ENCODE assay signal across 19 cellular contexts in the genomic region with DNA sequence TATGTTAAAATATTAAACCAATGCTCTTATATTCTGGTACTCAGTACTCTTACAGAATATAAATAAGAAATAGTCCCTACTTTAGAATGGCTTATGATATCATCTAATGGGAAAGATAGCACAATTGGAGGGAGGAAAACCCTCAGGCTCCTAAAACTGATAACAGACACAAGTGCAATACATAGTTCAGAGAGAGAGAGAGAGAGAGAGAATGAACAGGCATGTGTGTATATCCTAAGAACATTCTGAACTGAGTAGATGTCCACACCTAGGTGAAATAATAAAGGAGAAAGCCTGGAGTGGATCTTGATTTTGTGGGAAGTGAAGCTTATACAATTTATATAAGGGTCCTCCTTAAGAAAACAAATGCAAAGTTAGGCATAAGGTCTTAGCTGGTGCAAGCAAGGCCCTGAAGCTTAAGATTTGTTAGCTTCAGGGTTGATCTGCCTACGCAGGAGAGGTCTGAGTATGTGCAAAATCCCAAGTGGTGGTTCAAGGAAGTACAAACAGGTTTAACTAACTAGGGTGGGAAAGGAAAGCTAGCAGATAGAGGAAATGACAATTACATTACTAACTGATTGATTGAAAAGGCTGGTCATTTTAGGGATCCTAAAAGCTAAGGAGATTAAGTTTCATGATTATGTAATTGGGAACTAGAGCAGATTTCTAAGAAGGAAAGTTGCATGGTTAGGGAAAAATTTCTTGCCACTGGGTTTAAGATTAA. TPM values are rescaled to one million over a fixed set of nuclear protein-coding genes. Genes with fewer than 3 reads are reported as not detected.
DNase-seq lines count a peak whose midpoint lies in the region; ATAC-seq, FAIRE-seq and TF ChIP-seq lines count a peak whose summit lies in the region.
"Had no signal": no experiment of that assay in that cellular context is flagged by ENCODE, and none has a peak within 500 bp of the region (broad histone marks: within the 10 kb centered on the region; RNA-seq: fewer than 3 reads in every experiment).

No MANE protein-coding gene starts in this region.

- H2BK5ac ChIP-seq in H1 (ENCODE audit: low read depth, low read length), result no peak overlapping the region

- H3K4ac ChIP-seq in H1 (replicated peaks; ENCODE audit: insufficient read length, low read depth, low read length), result no peak overlapping the region

- peaks cover 2% of the 10 kb centered on the region for H3K36me3 Mint-ChIP-seq in neural crest cell (ENCODE audit: low read depth)
- H3K36me3 Mint-ChIP-seq: memory B cell had no signal

- H4K91ac ChIP-seq in H1 (replicated peaks; ENCODE audit: insufficient read length, low read length), result no peak overlapping the region

- RAD21 ChIA-PET in HCT116 (lab: Charles Lee; ENCODE audit: low non-redundant PET in 1 of 2, low total read pairs in 2 of 2, uncharacterized antibody in 2 of 2, unreplicated experiment in 2 of 2), result no interaction called here

- no peaks in the 10 kb centered on the region for H3K36me3 ChIP-seq in HCT116 (ENCODE audit: control insufficient read depth in 1 of 2, insufficient read depth in 2 of 2, low read length in 2 of 2)
- no peaks in the 10 kb centered on the region for H3K36me3 ChIP-seq in PC-3 (ENCODE audit: low read depth, low read length)
- no peaks in the 10 kb centered on the region for H3K36me3 ChIP-seq in H1 (ENCODE audit: control insufficient read depth in 2 of 4, insufficient read depth in 4 of 4, low read length in 3 of 4)
- H3K36me3 ChIP-seq: colonic mucosa had no signal

- H3K9ac ChIP-seq in HCT116 (ENCODE audit: low read length) (no peak overlapping the region), PC-3 (ENCODE audit: low read length) (no peak overlapping the region), H1 (replicated peaks in 1 of 4; ENCODE audit: extremely low read depth in 1 of 4, low read depth in 3 of 4, low read length in 3 of 4) (no peak overlapping the region)

- WGBS in H1 (ENCODE audit: extremely low coverage in 1 of 2, insufficient coverage in 1 of 2, insufficient read length in 1 of 2, insufficient replicate concordance in 2 of 2, low coverage in 1 of 2, low lambda C conversion rate in 2 of 2, missing lambda C conversion rate in 1 of 2), 2 experiments, result 80% methylated on average over 1 of the region's 1 CpG; no CpG with 5 or more reads in 1 of the 2 experiments

- H3K14ac ChIP-seq in H1 (ENCODE audit: insufficient read length), result no peak overlapping the region

- no peaks in the 10 kb centered on the region for H3K9me3 ChIP-seq in HCT116 (ENCODE audit: control insufficient read depth in 1 of 2, insufficient read depth in 1 of 2, low read depth in 1 of 2, low read length in 2 of 2)
- no peaks in the 10 kb centered on the region for H3K9me3 ChIP-seq in PC-3 (ENCODE audit: low read length)
- no peaks in the 10 kb centered on the region for H3K9me3 ChIP-seq in H1 (ENCODE audit: insufficient read depth in 2 of 2, low read depth in 1 of 2, low read length in 1 of 2)
- H3K9me3 ChIP-seq: Caco-2, colonic mucosa had no signal

- no TSS peak for BruUV-seq in HCT116 (replicated peaks; lab: Mats Ljungman, UMichigan)
- BruUV-seq in PC-3 (replicated peaks; lab: Mats Ljungman, UMichigan), result no TSS peak

- no peak overlapping the region for H3K56ac ChIP-seq in H1 (replicated peaks; ENCODE audit: insufficient read length, low read depth, low read length)

- H3K23me2 ChIP-seq in H1 (ENCODE audit: low read depth, low read length), result no peaks in the 10 kb centered on the region

- CTCF ChIA-PET in HCT116 (lab: Charles Lee), result interaction anchor here (1.1 to 1.5 kb wide), 4 partner anchors 9 to 39 kb away, joined by 4 to 7 read pairs (median 6); no protein-coding TSS in a partner anchor
- CTCF ChIA-PET in PC-3 (lab: Charles Lee), result interaction anchor here (0.7 to 1.6 kb wide), 4 partner anchors 13 to 497 kb away, joined by 3 to 5 read pairs (median 4); no protein-coding TSS in a partner anchor
- CTCF ChIA-PET in H1 (lab: Charles Lee; ENCODE audit: partially characterized antibody), result interaction anchor here (0.6 to 4.4 kb wide), 24 partner anchors 8 to 1930 kb away, joined by 3 to 27 read pairs (median 5); no protein-coding TSS in a partner anchor

- TF ChIP-seq CTCF in HCT116 (IDR thresholded peaks at IDR 0.05 in 2 of 3, conservative IDR thresholded peaks at IDR 0.05 in 1 of 3; ENCODE audit: borderline replicate concordance in 1 of 3, insufficient read depth in 1 of 3, low read depth in 2 of 3, low read length in 2 of 3) (peak in 2 of 3 experiments; percentile 3 to 31; a peak in 2 of 6 replicates), PC-3 (conservative IDR thresholded peaks at IDR 0.05; ENCODE audit: low read depth, low read length) (peak; percentile 37), H1 (IDR thresholded peaks at IDR 0.05; ENCODE audit: control extremely low read depth in 1 of 3, insufficient read depth in 1 of 3, low read depth in 1 of 3, low read length in 3 of 3) (peak in 2 of 3 experiments; percentile 12 to 33; a peak in 1 of 4 replicates), neural crest cell (conservative IDR thresholded peaks at IDR 0.05) (peak; percentile 29)

- no peaks in the 10 kb centered on the region for H3K79me2 ChIP-seq in HCT116 (ENCODE audit: insufficient read depth, low read length)
- no peaks in the 10 kb centered on the region for H3K79me2 ChIP-seq in PC-3 (ENCODE audit: low read length)
- no peaks in the 10 kb centered on the region for H3K79me2 ChIP-seq in H1 (ENCODE audit: control insufficient read depth in 1 of 2, insufficient read depth in 2 of 2, low read length in 2 of 2)

- H3K18ac ChIP-seq in H1 (ENCODE audit: extremely low read depth, low read length), result no peak overlapping the region

- no peak for DNase-seq in HCT116 (ENCODE audit: low read depth, low spot score)
- DNase-seq in PC-3, result peak; percentile 58
- DNase-seq in H1 (ENCODE audit: low read depth in 1 of 2, low spot score in 2 of 2), result no peak
- no peak for DNase-seq in neural crest cell (ENCODE audit: low read depth, low spot score)
- no peak for DNase-seq in activated CD4-positive, CD25-positive, alpha-beta regulatory T cell treated with anti-CD3 and anti-CD28 coated beads, Interleukin-2, amount 50 U/mL, for 72 hours
- DNase-seq: activated CD4-positive, alpha-beta T cell treated with anti-CD3 and anti-CD28 coated beads, Interleukin-2, amount 10 ng/mL, durations not matched to agents 24 days and 14 days; activated T-cell treated with anti-CD3 and anti-CD28 coated beads, Interleukin-2, amount 50 U/mL, for 48 hours; Caco-2; colonic mucosa; NCI-H1105; NCI-H345; nucleus accumbens; PC-9; small intestine; T-helper 1 cell had no signal

- H3K27me3 ChIP-seq in HCT116 (ENCODE audit: insufficient read depth, low read length) (peaks cover 33% of the 10 kb centered on the region), PC-3 (ENCODE audit: low read length) (no peaks in the 10 kb centered on the region), H1 (replicated peaks in 1 of 4; ENCODE audit: control insufficient read depth in 3 of 4, extremely low read depth in 1 of 4, insufficient read depth in 3 of 4, low read length in 3 of 4) (no peaks in the 10 kb centered on the region)
- H3K27me3 ChIP-seq: colonic mucosa had no signal

- no peak for TF ChIP-seq POLR2A in HCT116 (IDR thresholded peaks at IDR 0.05; ENCODE audit: borderline replicate concordance, extremely low read depth, insufficient read depth, insufficient read length)
- TF ChIP-seq POLR2A in H1 (IDR thresholded peaks at IDR 0.05; ENCODE audit: control extremely low read depth in 1 of 2, low read depth in 2 of 2, low read length in 2 of 2), result no peak

- H3K4me2 ChIP-seq in HCT116 (ENCODE audit: low read length) (no peak overlapping the region), PC-3 (ENCODE audit: low read length) (peak overlapping the region; percentile 9; the same call in 1 of the 2 replicates), H1 (ENCODE audit: insufficient read depth in 1 of 2, low read depth in 2 of 2, low read length in 2 of 2) (no peak overlapping the region)
- H3K4me2 ChIP-seq: PC-9 had no signal

- H3K4me1 Mint-ChIP-seq in neural crest cell, result peaks cover 40% of the 10 kb centered on the region
- H3K4me1 Mint-ChIP-seq: memory B cell had no signal

- intact Hi-C loops in HCT116 (cut with micrococcal nuclease) (no loop called here), PC-3 (cut with micrococcal nuclease) (no loop called here)

- no peaks in the 10 kb centered on the region for H3F3A ChIP-seq in PC-3 (ENCODE audit: low read length, unreplicated experiment)

- H2BK12ac ChIP-seq in H1 (ENCODE audit: low read depth, low read length), result no peak overlapping the region

- no peak overlapping the region for H3K23ac ChIP-seq in H1 (ENCODE audit: insufficient read length)

- H4K8ac ChIP-seq in H1 (ENCODE audit: extremely low read depth, insufficient read depth, low read length), result no peak overlapping the region

- no peak overlapping the region for H2BK20ac ChIP-seq in H1 (ENCODE audit: low read length)

- H3K27me3 Mint-ChIP-seq in neural crest cell (ENCODE audit: low read depth), result peaks cover 13% of the 10 kb centered on the region

- H3K9me2 ChIP-seq in HCT116 (ENCODE audit: insufficient read depth) (no peaks in the 10 kb centered on the region), PC-3 (replicated peaks; ENCODE audit: low read length) (no peaks in the 10 kb centered on the region)

- H3K4me3 ChIP-seq in HCT116 (replicated peaks in 1 of 2; ENCODE audit: low read depth in 1 of 2, low read length in 2 of 2), result no peak overlapping the region
- no peak overlapping the region for H3K4me3 ChIP-seq in PC-3 (ENCODE audit: low read length)
- H3K4me3 ChIP-seq in H1 (ENCODE audit: extremely low read depth in 1 of 4, insufficient read depth in 2 of 4, low read depth in 3 of 4, low read length in 4 of 4), result no peak overlapping the region
- H3K4me3 ChIP-seq: colonic mucosa, PC-9 had no signal

- peak overlapping the region; percentile 59 for H3K27ac Mint-ChIP-seq in neural crest cell (ENCODE audit: unreplicated experiment)
- H3K27ac Mint-ChIP-seq: activated CD4-positive, alpha-beta T cell treated with anti-CD3 and anti-CD28 coated beads, Interleukin-2, amount 10 ng/mL, durations not matched to agents 24 days and 14 days; memory B cell had no signal

- H3K4me3 Mint-ChIP-seq in neural crest cell, result no peak overlapping the region
- H3K4me3 Mint-ChIP-seq: activated CD4-positive, alpha-beta T cell treated with anti-CD3 and anti-CD28 coated beads, Interleukin-2, amount 10 ng/mL, durations not matched to agents 24 days and 14 days; memory B cell had no signal

- no peak for TF ChIP-seq EP300 in H1 (IDR thresholded peaks at IDR 0.05; ENCODE audit: borderline replicate concordance in 1 of 2, low read depth in 2 of 2, low read length in 2 of 2)

- no peak overlapping the region for H2AFZ ChIP-seq in HCT116 (ENCODE audit: low read depth, low read length, poor library complexity, severe bottlenecking)
- no peak overlapping the region for H2AFZ ChIP-seq in PC-3 (ENCODE audit: low read length)
- H2AFZ ChIP-seq in H1 (ENCODE audit: low read length), result no peak overlapping the region
- H2AFZ ChIP-seq: PC-9 had no signal

- ATAC-seq in HCT116 (peak; percentile 70), PC-3 (peak; percentile 25; the same call in 1 of the 2 replicates), GM21529 (IDR thresholded peaks at IDR 0.05; ENCODE audit: unreplicated experiment) (no peak), GM18861 (IDR thresholded peaks at IDR 0.05; ENCODE audit: unreplicated experiment) (no peak), GM18867 (IDR thresholded peaks at IDR 0.05; ENCODE audit: unreplicated experiment) (no peak)

- FAIRE-seq in H1 (lab: Jason Lieb, UNC), result peak; percentile 62
- FAIRE-seq: small intestine had no signal

- H3K9me3 Mint-ChIP-seq in neural crest cell, result peaks cover 6% of the 10 kb centered on the region
- H3K9me3 Mint-ChIP-seq: memory B cell had no signal

- no peak overlapping the region for H4K5ac ChIP-seq in H1 (ENCODE audit: insufficient read length, low read depth, low read length)

- H3K79me1 ChIP-seq in H1 (ENCODE audit: low read depth, low read length), result no peaks in the 10 kb centered on the region

- H3K4me1 ChIP-seq in HCT116 (ENCODE audit: control insufficient read depth in 1 of 2, insufficient read depth in 2 of 2, low read length in 2 of 2) (no peaks in the 10 kb centered on the region), PC-3 (ENCODE audit: insufficient read depth, low read length) (peaks cover 34% of the 10 kb centered on the region), H1 (replicated peaks in 1 of 4; ENCODE audit: control insufficient read depth in 3 of 4, insufficient read depth in 4 of 4, low read length in 3 of 4) (peaks cover 0 to 9% (median 6%) of the 10 kb centered on the region in 4 experiments; a peak in 4 of 7 replicates)
- H3K4me1 ChIP-seq: Caco-2, colonic mucosa had no signal

- H3K27ac ChIP-seq in HCT116 (ENCODE audit: low read depth, low read length) (no peak overlapping the region), PC-3 (ENCODE audit: low read length) (peak overlapping the region; percentile 47), H1 (ENCODE audit: low read depth, low read length) (no peak overlapping the region)
- H3K27ac ChIP-seq: colonic mucosa, PC-9 had no signal

- H2BK15ac ChIP-seq in H1 (ENCODE audit: low read length), result no peak overlapping the region

- no peak overlapping the region for H2AK5ac ChIP-seq in H1 (ENCODE audit: low read depth, low read length)

- H2BK120ac ChIP-seq in H1 (replicated peaks; ENCODE audit: low read depth, low read length), result no peak overlapping the region

- POLR2A ChIA-PET in HCT116 (lab: Charles Lee) (no interaction called here), PC-3 (lab: Charles Lee; ENCODE audit: unreplicated experiment) (no interaction called here), H1 (lab: Charles Lee; ENCODE audit: partially characterized antibody) (interaction anchor here (1.0 kb wide), 1 partner anchor 48 kb away, joined by 4 read pairs; no protein-coding TSS in a partner anchor)

- TF ChIP-seq RAD21 in HCT116 (IDR thresholded peaks at IDR 0.05; ENCODE audit: low read depth) (no peak), H1 (IDR thresholded peaks at IDR 0.05 in 1 of 2, conservative IDR thresholded peaks at IDR 0.05 in 1 of 2; ENCODE audit: low read depth in 2 of 2, low read length in 2 of 2) (peak; percentile 2 to 24; a peak in 1 of 4 replicates)

- H4K20me1 ChIP-seq in HCT116 (ENCODE audit: insufficient read depth) (no peaks in the 10 kb centered on the region), PC-3 (ENCODE audit: low read length) (no peaks in the 10 kb centered on the region), H1 (replicated peaks in 1 of 2; ENCODE audit: control insufficient read depth in 1 of 2, insufficient read depth in 2 of 2, low read length in 2 of 2) (no peaks in the 10 kb centered on the region)

RNA-seq across cellular contexts. Expression of a gene that starts 53.3 kb away (rescaled TPM):
- total RNA-seq in HCT116 (2021; ENCODE audit: unreplicated experiment) (not detected), PC-3 (2014; rRNA removed) (14.4 and 16.2 TPM in 2 replicates), neural crest cell (71.8 and 79.5 TPM in 2 replicates)
- polyA plus RNA-seq in HCT116 (2012), result not detected in 2 replicates
- 3.9 and 4.2 TPM in 2 replicates for total RNA-seq in H1 (2021; fragmentation: NEBNext Ultra II Directional; extraction: Animal tissue kit (Norgen Biotek cat#: 25700))
- 3.9 and 9.3 TPM in 2 replicates for polyA plus RNA-seq in H1 (2011; rRNA removed)
- polyA plus RNA-seq in H1 (2011; cell fraction: cytosol; rRNA removed), result 7.1 TPM
- 6.9 TPM for polyA plus RNA-seq in H1 (2011; cell fraction: nucleus; rRNA removed)
- 2.8 to 3.9 TPM (median 3.0 TPM) in 4 replicates for polyA plus RNA-seq in H1 (2012, experiment 1 of 2)
- 2.5 TPM for polyA plus RNA-seq in H1 (2012, experiment 2 of 2)
- polyA plus RNA-seq in H1 (2013, experiment 1 of 2), result 1.5 TPM
- 1.1 TPM for polyA plus RNA-seq in H1 (2013, experiment 2 of 2)
- 3.7 and 7.6 TPM in 2 replicates for polyA minus RNA-seq in H1 (2011; rRNA and poly(A)+ RNA removed)
- 8.8 TPM for polyA minus RNA-seq in H1 (2011; cell fraction: cytosol; rRNA and poly(A)+ RNA removed)
- 13.7 TPM for polyA minus RNA-seq in H1 (2011; cell fraction: nucleus; rRNA and poly(A)+ RNA removed)
- total RNA-seq: activated CD4-positive, alpha-beta T cell treated with anti-CD3 and anti-CD28 coated beads, Interleukin-2, amount 10 ng/mL, durations not matched to agents 24 days and 14 days; colonic mucosa; PC-9 had no signal
- polyA plus RNA-seq: small intestine had no signal

RNA-seq across cellular contexts. Expression of a gene that starts 57.4 kb away (rescaled TPM):
- 6.4 TPM for total RNA-seq in HCT116 (2021; ENCODE audit: unreplicated experiment)
- polyA plus RNA-seq in HCT116 (2012), result 1.7 TPM in 2 replicates
- 3.9 and 5.6 TPM in 2 replicates for total RNA-seq in PC-3 (2014; rRNA removed)
- 4.7 and 4.8 TPM in 2 replicates for total RNA-seq in H1 (2021; fragmentation: NEBNext Ultra II Directional; extraction: Animal tissue kit (Norgen Biotek cat#: 25700))
- polyA plus RNA-seq in H1 (2011; rRNA removed), result 1.1 and 1.8 TPM in 2 replicates
- polyA plus RNA-seq in H1 (2011; cell fraction: cytosol; rRNA removed), result 1.8 TPM
- polyA plus RNA-seq in H1 (2011; cell fraction: nucleus; rRNA removed), result 1.4 TPM
- polyA plus RNA-seq in H1 (2012, experiment 1 of 2), result 1.5 to 2.6 TPM (median 1.8 TPM) in 4 replicates
- polyA plus RNA-seq in H1 (2012, experiment 2 of 2), result 0.18 TPM
- polyA plus RNA-seq in H1 (2013, experiment 1 of 2), result 3.8 TPM
- 4.3 TPM for polyA plus RNA-seq in H1 (2013, experiment 2 of 2)
- 5.2 and 7.7 TPM in 2 replicates for polyA minus RNA-seq in H1 (2011; rRNA and poly(A)+ RNA removed)
- 2.7 TPM for polyA minus RNA-seq in H1 (2011; cell fraction: cytosol; rRNA and poly(A)+ RNA removed)
- polyA minus RNA-seq in H1 (2011; cell fraction: nucleus; rRNA and poly(A)+ RNA removed), result 9.6 TPM
- total RNA-seq in neural crest cell, result 6.6 TPM in 2 replicates

Comparison
In these comparisons a context has a peak if more than half of its experiments do, and no peak if none do; other contexts are left out.
1. ATAC-seq: peak in HCT116 (single experiment) and PC-3 (single experiment); none in GM21529 (single experiment), GM18861 (single experiment) and GM18867 (single experiment).
2. Peak in every context shown above with its lines, with median percentiles within 50 percentile points of each other: CTCF ChIP-seq.